17 cellular contexts compared by ENCODE assay signal in the genomic region with DNA sequence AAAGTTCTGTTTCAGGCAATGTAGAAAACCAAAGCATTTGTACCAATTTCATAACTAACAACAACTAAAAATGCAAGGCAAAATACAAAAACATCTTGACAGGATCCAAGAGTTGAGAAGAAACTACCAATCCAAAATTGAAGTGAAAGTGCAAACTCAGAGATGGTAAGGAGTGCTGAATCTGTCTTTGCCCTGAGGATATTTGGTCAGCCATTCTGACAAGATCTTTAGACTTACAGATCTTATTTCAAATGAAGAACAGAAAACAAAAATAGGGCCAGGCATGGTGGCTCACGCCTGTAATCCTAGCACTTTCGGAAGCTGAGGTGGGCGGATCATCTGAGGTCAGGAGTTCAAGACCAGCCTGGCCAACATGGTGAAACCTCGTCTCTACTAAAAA.
A peak's percentile ranks its signal among the peaks of the same experiment; 100 is the strongest.
DNase-seq lines count a peak whose midpoint lies in the region; ATAC-seq and TF ChIP-seq lines count a peak whose summit lies in the region.
"Had no signal": no experiment of that assay in that cellular context is flagged by ENCODE, and none has a peak within 500 bp of the region (broad histone marks: within the 10 kb centered on the region; RNA-seq: fewer than 3 reads in every experiment).

No MANE protein-coding gene starts in this region.

- H3K27me3 ChIP-seq in RWPE2 (ENCODE audit: insufficient read depth, poor library complexity, severe bottlenecking) = no peaks in the 10 kb centered on the region

- no peak overlapping the region for H3K27ac ChIP-seq in RWPE2 (ENCODE audit: poor library complexity, severe bottlenecking)

- H3K4me3 ChIP-seq in RWPE2 (ENCODE audit: severe bottlenecking) = no peak overlapping the region

- DNase-seq in EH (ENCODE audit: low read depth) (peak; percentile 19), RWPE2 (ENCODE audit: low spot score) (no peak), fibroblast of the conjunctiva (ENCODE audit: low read depth) (peak; percentile 21), NCI-H446 (lab: John Stamatoyannopoulos, UW) (no peak), ecto neural progenitor cell (ENCODE audit: low spot score) (no peak), AG20443 (ENCODE audit: low spot score) (no peak)
- DNase-seq: AML-193; CD4-positive, alpha-beta memory T cell; DMS79; GF-D8; HCEC 1CT; NCI-H1092; NCI-H2107; NCI-H446 treated with DMSO at 0.1 percent for 48 hours; NCI-H82 had no signal

- no peak for TF ChIP-seq CTCF in RWPE2 (IDR thresholded peaks at IDR 0.05; ENCODE audit: poor library complexity, severe bottlenecking)

- H3K36me3 ChIP-seq in RWPE2 (ENCODE audit: low read depth) = no peaks in the 10 kb centered on the region

- H3K4me1 ChIP-seq in RWPE2 (ENCODE audit: insufficient read depth, poor library complexity, severe bottlenecking) = peaks cover 31% of the 10 kb centered on the region

- peaks cover 6% of the 10 kb centered on the region for H3K9me3 ChIP-seq in RWPE2 (ENCODE audit: severe bottlenecking)

- ATAC-seq in HG03432 (IDR thresholded peaks at IDR 0.05; ENCODE audit: unreplicated experiment) (peak; percentile 42), RWPE2 (ENCODE audit: low read depth) (0 out of 3 replicates have a peak, but pooled peaks have one; percentile 35), esophagus mucosa (no peak)

Comparison
In these comparisons a context has a peak if more than half of its experiments do, and no peak if none do; other contexts are left out.
1. DNase-seq: peak in EH (single experiment) and fibroblast of the conjunctiva (single experiment); none in RWPE2 (single experiment), NCI-H446 (0 of 2), ecto neural progenitor cell (single experiment) and AG20443 (single experiment).